ENCODE assay signal across 1 cellular context in the genomic region with DNA sequence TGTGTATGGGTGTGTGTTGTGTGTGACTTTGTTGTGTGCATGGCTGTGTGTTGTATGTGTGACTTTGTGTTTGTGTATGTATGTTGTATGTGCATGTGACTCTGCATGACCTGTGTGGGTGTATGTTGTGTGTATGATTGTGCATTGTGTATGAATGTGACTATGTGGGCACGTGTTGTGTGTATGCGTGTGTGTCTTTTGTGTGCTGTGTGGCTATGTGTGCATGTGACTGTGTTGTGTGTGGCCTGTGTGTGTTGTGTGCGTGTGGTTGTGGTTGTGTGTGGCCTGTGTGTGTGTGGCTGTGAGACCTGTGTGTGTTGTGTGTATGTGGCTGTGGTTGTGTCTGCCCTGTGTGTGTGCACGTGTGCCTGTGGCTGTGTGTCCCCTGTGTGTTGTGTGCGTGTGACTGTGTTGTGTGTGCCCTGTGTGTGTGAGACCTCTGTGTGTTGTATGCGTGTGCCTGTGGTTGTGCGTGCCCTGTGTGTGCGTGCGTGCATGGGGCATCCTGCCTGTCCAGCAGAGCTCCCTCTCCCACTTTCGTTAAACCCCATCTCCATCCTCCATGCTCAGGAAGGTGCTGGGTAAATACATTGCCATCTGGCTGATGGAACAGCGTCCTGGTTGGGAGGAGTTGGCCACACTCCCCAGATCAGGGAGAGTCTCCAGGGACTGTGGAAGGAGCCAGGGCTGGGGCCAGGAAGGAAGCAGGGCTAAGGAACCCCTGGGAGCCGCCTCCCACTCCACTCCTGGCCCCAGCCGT.
A peak's percentile ranks its signal among the peaks of the same experiment; 100 is the strongest.
TF ChIP-seq lines count a peak whose summit lies in the region.

No MANE protein-coding gene starts in this region.

TF ChIP-seq in K562, 482 proteins besides CTCF, POLR2A, EP300 and RAD21 (continued from another document and continues in another):
- TF ChIP-seq, protein P1, sequence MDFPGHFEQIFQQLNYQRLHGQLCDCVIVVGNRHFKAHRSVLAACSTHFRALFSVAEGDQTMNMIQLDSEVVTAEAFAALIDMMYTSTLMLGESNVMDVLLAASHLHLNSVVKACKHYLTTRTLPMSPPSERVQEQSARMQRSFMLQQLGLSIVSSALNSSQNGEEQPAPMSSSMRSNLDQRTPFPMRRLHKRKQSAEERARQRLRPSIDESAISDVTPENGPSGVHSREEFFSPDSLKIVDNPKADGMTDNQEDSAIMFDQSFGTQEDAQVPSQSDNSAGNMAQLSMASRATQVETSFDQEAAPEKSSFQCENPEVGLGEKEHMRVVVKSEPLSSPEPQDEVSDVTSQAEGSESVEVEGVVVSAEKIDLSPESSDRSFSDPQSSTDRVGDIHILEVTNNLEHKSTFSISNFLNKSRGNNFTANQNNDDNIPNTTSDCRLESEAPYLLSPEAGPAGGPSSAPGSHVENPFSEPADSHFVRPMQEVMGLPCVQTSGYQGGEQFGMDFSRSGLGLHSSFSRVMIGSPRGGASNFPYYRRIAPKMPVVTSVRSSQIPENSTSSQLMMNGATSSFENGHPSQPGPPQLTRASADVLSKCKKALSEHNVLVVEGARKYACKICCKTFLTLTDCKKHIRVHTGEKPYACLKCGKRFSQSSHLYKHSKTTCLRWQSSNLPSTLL (IDR thresholded peaks at IDR 0.05) = peak; percentile 66; the same call in 1 of the 2 replicates
- TF ChIP-seq SMARCA4 (IDR thresholded peaks at IDR 0.05) = no peak
- TF ChIP-seq WHSC1 (IDR thresholded peaks at IDR 0.05; ENCODE audit: low read length) = peak; percentile 87
- TF ChIP-seq, protein P2, sequence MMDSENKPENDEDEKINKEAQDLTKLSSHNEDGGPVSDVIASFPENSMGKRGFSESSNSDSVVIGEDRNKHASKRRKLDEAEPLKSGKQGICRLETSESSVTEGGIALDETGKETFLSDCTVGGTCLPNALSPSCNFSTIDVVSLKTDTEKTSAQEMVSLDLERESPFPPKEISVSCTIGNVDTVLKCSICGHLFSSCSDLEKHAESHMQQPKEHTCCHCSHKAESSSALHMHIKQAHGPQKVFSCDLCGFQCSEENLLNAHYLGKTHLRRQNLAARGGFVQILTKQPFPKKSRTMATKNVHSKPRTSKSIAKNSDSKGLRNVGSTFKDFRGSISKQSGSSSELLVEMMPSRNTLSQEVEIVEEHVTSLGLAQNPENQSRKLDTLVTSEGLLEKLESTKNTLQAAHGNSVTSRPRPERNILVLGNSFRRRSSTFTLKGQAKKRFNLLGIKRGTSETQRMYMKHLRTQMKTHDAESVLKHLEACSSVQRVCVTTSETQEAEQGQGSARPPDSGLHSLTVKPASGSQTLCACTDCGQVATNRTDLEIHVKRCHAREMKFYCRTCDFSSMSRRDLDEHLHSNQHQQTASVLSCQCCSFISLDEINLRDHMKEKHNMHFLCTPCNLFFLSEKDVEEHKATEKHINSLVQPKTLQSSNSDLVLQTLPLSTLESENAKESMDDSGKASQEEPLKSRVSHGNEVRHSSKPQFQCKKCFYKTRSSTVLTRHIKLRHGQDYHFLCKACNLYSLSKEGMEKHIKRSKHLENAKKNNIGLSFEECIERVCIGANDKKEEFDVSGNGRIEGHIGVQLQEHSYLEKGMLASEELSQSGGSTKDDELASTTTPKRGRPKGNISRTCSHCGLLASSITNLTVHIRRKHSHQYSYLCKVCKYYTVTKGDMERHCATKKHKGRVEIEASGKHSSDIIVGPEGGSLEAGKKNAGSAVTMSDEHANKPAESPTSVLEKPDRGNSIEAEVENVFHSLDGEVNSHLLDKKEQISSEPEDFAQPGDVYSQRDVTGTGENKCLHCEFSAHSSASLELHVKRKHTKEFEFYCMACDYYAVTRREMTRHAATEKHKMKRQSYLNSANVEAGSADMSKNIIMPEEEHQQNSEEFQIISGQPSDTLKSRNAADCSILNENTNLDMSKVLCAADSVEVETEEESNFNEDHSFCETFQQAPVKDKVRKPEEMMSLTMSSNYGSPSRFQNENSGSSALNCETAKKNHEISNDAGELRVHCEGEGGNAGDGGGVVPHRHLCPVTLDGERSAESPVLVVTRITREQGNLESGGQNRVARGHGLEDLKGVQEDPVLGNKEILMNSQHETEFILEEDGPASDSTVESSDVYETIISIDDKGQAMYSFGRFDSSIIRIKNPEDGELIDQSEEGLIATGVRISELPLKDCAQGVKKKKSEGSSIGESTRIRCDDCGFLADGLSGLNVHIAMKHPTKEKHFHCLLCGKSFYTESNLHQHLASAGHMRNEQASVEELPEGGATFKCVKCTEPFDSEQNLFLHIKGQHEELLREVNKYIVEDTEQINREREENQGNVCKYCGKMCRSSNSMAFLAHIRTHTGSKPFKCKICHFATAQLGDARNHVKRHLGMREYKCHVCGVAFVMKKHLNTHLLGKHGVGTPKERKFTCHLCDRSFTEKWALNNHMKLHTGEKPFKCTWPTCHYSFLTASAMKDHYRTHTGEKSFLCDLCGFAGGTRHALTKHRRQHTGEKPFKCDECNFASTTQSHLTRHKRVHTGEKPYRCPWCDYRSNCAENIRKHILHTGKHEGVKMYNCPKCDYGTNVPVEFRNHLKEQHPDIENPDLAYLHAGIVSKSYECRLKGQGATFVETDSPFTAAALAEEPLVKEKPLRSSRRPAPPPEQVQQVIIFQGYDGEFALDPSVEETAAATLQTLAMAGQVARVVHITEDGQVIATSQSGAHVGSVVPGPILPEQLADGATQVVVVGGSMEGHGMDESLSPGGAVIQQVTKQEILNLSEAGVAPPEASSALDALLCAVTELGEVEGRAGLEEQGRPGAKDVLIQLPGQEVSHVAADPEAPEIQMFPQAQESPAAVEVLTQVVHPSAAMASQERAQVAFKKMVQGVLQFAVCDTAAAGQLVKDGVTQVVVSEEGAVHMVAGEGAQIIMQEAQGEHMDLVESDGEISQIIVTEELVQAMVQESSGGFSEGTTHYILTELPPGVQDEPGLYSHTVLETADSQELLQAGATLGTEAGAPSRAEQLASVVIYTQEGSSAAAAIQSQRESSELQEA (IDR thresholded peaks at IDR 0.05; ENCODE audit: low read depth) = peak; percentile 47; the same call in 1 of the 2 replicates
- 0 out of 4 replicates have a peak, but pooled peaks of 1 of the 2 experiments have one; percentile 8 for TF ChIP-seq FOXA3 (CRISPR knock-in tag; conservative IDR thresholded peaks at IDR 0.05 in 1 of 2, IDR thresholded peaks at IDR 0.05 in 1 of 2)
- peak; percentile 69; the same call in 1 of the 2 replicates for TF ChIP-seq CBX1 (IDR thresholded peaks at IDR 0.05; ENCODE audit: low read depth)
- TF ChIP-seq SMARCA5 (IDR thresholded peaks at IDR 0.05) = peak; percentile 79
- TF ChIP-seq POLR2H (tag; IDR thresholded peaks at IDR 0.05; ENCODE audit: low read depth) = no peak
- TF ChIP-seq ZNF143 (CRISPR knock-in tag; IDR thresholded peaks at IDR 0.05) = no peak; the same call in 1 of the 2 replicates
- TF ChIP-seq RBFOX2 (IDR thresholded peaks at IDR 0.05; ENCODE audit: low read depth, low read length) = no peak
- TF ChIP-seq ZNF253 (CRISPR knock-in tag; conservative IDR thresholded peaks at IDR 0.05) = no peak
- TF ChIP-seq PHF20 (IDR thresholded peaks at IDR 0.05; ENCODE audit: partially characterized antibody) = peak; percentile 79
- TF ChIP-seq NCOA1 (IDR thresholded peaks at IDR 0.05; ENCODE audit: low read depth) = no peak
- TF ChIP-seq SMARCC2 (IDR thresholded peaks at IDR 0.05; ENCODE audit: low read depth) = no peak
- TF ChIP-seq, protein P3, sequence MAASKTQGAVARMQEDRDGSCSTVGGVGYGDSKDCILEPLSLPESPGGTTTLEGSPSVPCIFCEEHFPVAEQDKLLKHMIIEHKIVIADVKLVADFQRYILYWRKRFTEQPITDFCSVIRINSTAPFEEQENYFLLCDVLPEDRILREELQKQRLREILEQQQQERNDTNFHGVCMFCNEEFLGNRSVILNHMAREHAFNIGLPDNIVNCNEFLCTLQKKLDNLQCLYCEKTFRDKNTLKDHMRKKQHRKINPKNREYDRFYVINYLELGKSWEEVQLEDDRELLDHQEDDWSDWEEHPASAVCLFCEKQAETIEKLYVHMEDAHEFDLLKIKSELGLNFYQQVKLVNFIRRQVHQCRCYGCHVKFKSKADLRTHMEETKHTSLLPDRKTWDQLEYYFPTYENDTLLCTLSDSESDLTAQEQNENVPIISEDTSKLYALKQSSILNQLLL (CRISPR knock-in tag; IDR thresholded peaks at IDR 0.05; ENCODE audit: borderline replicate concordance) = no peak
- TF ChIP-seq NKRF (IDR thresholded peaks at IDR 0.05; ENCODE audit: borderline replicate concordance) = peak; percentile 70
- peak in 1 of 2 experiments; percentile 80; a peak in 1 of 4 replicates for TF ChIP-seq CSDE1 (IDR thresholded peaks at IDR 0.05)
- TF ChIP-seq TRIM25 (IDR thresholded peaks at IDR 0.05; ENCODE audit: borderline replicate concordance) = 0 out of 2 replicates have a peak, but pooled peaks have one; percentile 64
- no peak for TF ChIP-seq GTF2F1 (IDR thresholded peaks at IDR 0.05; ENCODE audit: low read depth, low read length)
- TF ChIP-seq DNMT1 (IDR thresholded peaks at IDR 0.05) = peak; percentile 24; the same call in 1 of the 2 replicates
- TF ChIP-seq, protein P4, sequence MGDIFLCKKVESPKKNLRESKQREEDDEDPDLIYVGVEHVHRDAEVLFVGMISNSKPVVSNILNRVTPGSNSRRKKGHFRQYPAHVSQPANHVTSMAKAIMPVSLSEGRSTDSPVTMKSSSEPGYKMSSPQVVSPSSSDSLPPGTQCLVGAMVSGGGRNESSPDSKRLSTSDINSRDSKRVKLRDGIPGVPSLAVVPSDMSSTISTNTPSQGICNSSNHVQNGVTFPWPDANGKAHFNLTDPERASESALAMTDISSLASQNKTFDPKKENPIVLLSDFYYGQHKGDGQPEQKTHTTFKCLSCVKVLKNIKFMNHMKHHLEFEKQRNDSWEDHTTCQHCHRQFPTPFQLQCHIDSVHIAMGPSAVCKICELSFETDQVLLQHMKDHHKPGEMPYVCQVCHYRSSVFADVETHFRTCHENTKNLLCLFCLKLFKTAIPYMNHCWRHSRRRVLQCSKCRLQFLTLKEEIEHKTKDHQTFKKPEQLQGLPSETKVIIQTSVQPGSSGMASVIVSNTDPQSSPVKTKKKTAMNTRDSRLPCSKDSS (IDR thresholded peaks at IDR 0.05; ENCODE audit: low read depth, partially characterized antibody) = peak; percentile 44
- TF ChIP-seq SAFB (IDR thresholded peaks at IDR 0.05; ENCODE audit: borderline replicate concordance, low read depth, low read length) = no peak
- TF ChIP-seq THRB (CRISPR knock-in tag; conservative IDR thresholded peaks at IDR 0.05) = peak; percentile 91; the same call in 1 of the 2 replicates
- TF ChIP-seq MAFF (IDR thresholded peaks at IDR 0.05; ENCODE audit: low read length) = no peak
- peak; percentile 92 for TF ChIP-seq ELF4 (CRISPR knock-in tag; IDR thresholded peaks at IDR 0.05)
- TF ChIP-seq PCBP2 (IDR thresholded peaks at IDR 0.05; ENCODE audit: low read depth, low read length, poor library complexity, severe bottlenecking) = no peak
- no peak for TF ChIP-seq NR3C1 (CRISPR knock-in tag; IDR thresholded peaks at IDR 0.05)
- TF ChIP-seq, protein P5, sequence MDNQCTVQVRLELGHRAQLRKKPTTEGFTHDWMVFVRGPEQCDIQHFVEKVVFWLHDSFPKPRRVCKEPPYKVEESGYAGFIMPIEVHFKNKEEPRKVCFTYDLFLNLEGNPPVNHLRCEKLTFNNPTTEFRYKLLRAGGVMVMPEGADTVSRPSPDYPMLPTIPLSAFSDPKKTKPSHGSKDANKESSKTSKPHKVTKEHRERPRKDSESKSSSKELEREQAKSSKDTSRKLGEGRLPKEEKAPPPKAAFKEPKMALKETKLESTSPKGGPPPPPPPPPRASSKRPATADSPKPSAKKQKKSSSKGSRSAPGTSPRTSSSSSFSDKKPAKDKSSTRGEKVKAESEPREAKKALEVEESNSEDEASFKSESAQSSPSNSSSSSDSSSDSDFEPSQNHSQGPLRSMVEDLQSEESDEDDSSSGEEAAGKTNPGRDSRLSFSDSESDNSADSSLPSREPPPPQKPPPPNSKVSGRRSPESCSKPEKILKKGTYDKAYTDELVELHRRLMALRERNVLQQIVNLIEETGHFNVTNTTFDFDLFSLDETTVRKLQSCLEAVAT (IDR thresholded peaks at IDR 0.05) = peak; percentile 39 to 65; a peak in 3 of 4 replicates
